Comparison of ENCODE assay signal across 8 cellular contexts in the genomic region with DNA sequence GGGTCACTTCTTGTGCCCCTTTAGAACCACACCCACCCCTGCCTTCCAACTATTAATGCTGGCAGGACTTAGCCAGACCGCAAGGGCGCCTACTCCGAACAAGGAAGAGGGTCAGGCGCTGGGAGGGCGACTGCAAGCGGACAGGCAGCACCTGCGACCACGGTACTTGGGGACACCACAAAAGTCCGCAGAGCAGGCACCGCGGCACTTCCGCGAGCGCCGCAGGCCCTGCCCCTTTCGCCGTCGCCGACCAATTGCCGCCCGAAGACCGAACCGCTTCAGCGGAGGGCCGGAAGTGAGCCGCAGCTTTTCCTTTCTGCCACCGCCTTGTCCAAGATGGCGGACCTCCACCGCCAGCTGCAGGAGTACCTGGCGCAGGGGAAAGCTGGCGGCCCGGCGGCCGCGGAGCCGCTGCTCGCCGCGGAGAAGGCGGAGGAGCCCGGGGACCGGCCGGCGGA. TPM values are rescaled to one million over a fixed set of nuclear protein-coding genes. Genes with fewer than 3 reads are reported as not detected.
DNase-seq lines count a peak whose midpoint lies in the region; ATAC-seq and TF ChIP-seq lines count a peak whose summit lies in the region.

A gene with protein sequence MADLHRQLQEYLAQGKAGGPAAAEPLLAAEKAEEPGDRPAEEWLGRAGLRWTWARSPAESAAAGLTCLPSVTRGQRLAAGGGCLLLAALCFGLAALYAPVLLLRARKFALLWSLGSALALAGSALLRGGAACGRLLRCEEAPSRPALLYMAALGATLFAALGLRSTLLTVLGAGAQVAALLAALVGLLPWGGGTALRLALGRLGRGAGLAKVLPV (plus strand): TSS at position 305 of the 458 bp plus-strand sequence. CDS start 32 bp downstream, at position 337.

- H3K36me3 Mint-ChIP-seq in activated naive CD4-positive, alpha-beta T cell treated with anti-CD3 and anti-CD28 coated beads, Interleukin-2, amount 50 U/mL, for 72 hours = peaks cover 11 to 26% of the 10 kb centered on the region in 2 donors
- peaks cover 16% of the 10 kb centered on the region for H3K36me3 Mint-ChIP-seq in osteocyte (ENCODE audit: unreplicated experiment)

- no peaks in the 10 kb centered on the region for H3K9me2 ChIP-seq in SK-N-SH

- peak within 1 kb of the TSS; percentile 97 for H3K4me2 ChIP-seq in SK-N-SH

- peak within 1 kb of the TSS; percentile 88 for H3K4me3 Mint-ChIP-seq in osteocyte (ENCODE audit: unreplicated experiment)

- POLR2A ChIA-PET in SK-N-SH (lab: Yijun Ruan, JAX) = interaction anchor here (0.6 to 1.3 kb wide), 5 partner anchors 9 to 175 kb away, joined by 3 to 7 read pairs (median 5); a partner anchor contains a TSS

- peaks cover 39% of the 10 kb centered on the region for H3K4me1 Mint-ChIP-seq in osteocyte (ENCODE audit: unreplicated experiment)

- TF ChIP-seq EP300 in SK-N-SH (IDR thresholded peaks at IDR 0.05; ENCODE audit: borderline replicate concordance in 1 of 2, low read depth in 1 of 2, low read length in 1 of 2) = no peak

- H3K36me3 ChIP-seq in SK-N-SH (replicated peaks in 1 of 2; ENCODE audit: control insufficient read depth in 1 of 2, insufficient read depth in 2 of 2, low read length in 1 of 2) (peaks cover 21 to 37% of the 10 kb centered on the region in 2 experiments), thoracic aorta (no peaks in the 10 kb centered on the region)

- intact Hi-C loops in head of caudate nucleus (cut with DNase I) = loop anchor here (5.0 kb wide), 2 partner anchors 54 to 174 kb away; a partner anchor contains a TSS

- CTCF ChIA-PET in SK-N-SH (lab: Yijun Ruan, JAX) = interaction anchor here (0.7 to 4.8 kb wide), 2 partner anchors 51 to 110 kb away, joined by 3 to 19 read pairs; no protein-coding TSS in a partner anchor

- H3F3A ChIP-seq in SK-N-SH (replicated peaks; ENCODE audit: insufficient read depth) = peaks cover 24% of the 10 kb centered on the region

- H3K27me3 Mint-ChIP-seq in osteocyte (ENCODE audit: unreplicated experiment) = no peaks in the 10 kb centered on the region

- H3K79me2 ChIP-seq in SK-N-SH (ENCODE audit: insufficient read depth) = peaks cover 30% of the 10 kb centered on the region

- ATAC-seq in HG02642 (IDR thresholded peaks at IDR 0.05; ENCODE audit: poor library complexity, unreplicated experiment) = peak; percentile 79
- peak; percentile 83 to 87 for ATAC-seq in activated naive CD4-positive, alpha-beta T cell treated with anti-CD3 and anti-CD28 coated beads, Interleukin-2, amount 50 U/mL, for 72 hours
- ATAC-seq in thoracic aorta (ENCODE audit: insufficient number of reproducible peaks, low FRiP score, low read depth) = peak; percentile 74

- no CpG with 5 or more reads among the region's 44 CpGs for WGBS in SK-N-SH (ENCODE audit: low lambda C conversion rate)

- DNase-seq in GM12864 (ENCODE audit: low read depth) (peak; percentile 87), NCI-H1092 treated with DMSO at 0.1 percent for 48 hours (lab: John Stamatoyannopoulos, UW) (peak; percentile 89), SK-N-SH (peak; percentile 95), head of caudate nucleus (peak; percentile 79 to 96 (median 93)), osteocyte (ENCODE audit: extremely low spot score, unreplicated experiment) (peak; percentile 96), thoracic aorta (ENCODE audit: low spot score) (peak; percentile 54)
- peak; percentile 86 to 95 for DNase-seq in activated naive CD4-positive, alpha-beta T cell treated with anti-CD3 and anti-CD28 coated beads, Interleukin-2, amount 50 U/mL, for 72 hours (ENCODE audit: low spot score in 2 of 2)

- peak within 1 kb of the TSS; percentile 82 for H2AFZ ChIP-seq in SK-N-SH (ENCODE audit: low read depth)

- no peaks in the 10 kb centered on the region for H4K20me1 ChIP-seq in SK-N-SH (ENCODE audit: insufficient read depth)

- H3K27ac ChIP-seq in SK-N-SH (ENCODE audit: low read depth in 2 of 2, low read length in 1 of 2) = peak within 1 kb of the TSS; percentile 64 to 95
- peak within 1 kb of the TSS; percentile 85 to 96 for H3K27ac ChIP-seq in thoracic aorta

- H3K27ac Mint-ChIP-seq in activated naive CD4-positive, alpha-beta T cell treated with anti-CD3 and anti-CD28 coated beads, Interleukin-2, amount 50 U/mL, for 72 hours = peak within 1 kb of the TSS; percentile 92 to 95
- H3K27ac Mint-ChIP-seq in osteocyte (ENCODE audit: unreplicated experiment) = peak within 1 kb of the TSS; percentile 96

- H3K4me1 ChIP-seq in SK-N-SH (ENCODE audit: control insufficient read depth in 1 of 2, insufficient read depth in 2 of 2, low read depth in 1 of 2, low read length in 1 of 2) (peaks cover 6 to 16% of the 10 kb centered on the region in 2 experiments; a peak in 3 of 4 replicates), thoracic aorta (ENCODE audit: control insufficient read depth in 1 of 2, low read depth in 2 of 2) (peaks cover 25 to 51% of the 10 kb centered on the region in 2 donors)

- H3K9me3 ChIP-seq in SK-N-SH = no peaks in the 10 kb centered on the region
- no peaks in the 10 kb centered on the region for H3K9me3 ChIP-seq in thoracic aorta

- no peaks in the 10 kb centered on the region for H3K9me3 Mint-ChIP-seq in activated naive CD4-positive, alpha-beta T cell treated with anti-CD3 and anti-CD28 coated beads, Interleukin-2, amount 50 U/mL, for 72 hours
- no peaks in the 10 kb centered on the region for H3K9me3 Mint-ChIP-seq in osteocyte (ENCODE audit: unreplicated experiment)

- TF ChIP-seq RAD21 in SK-N-SH (IDR thresholded peaks at IDR 0.05; ENCODE audit: low read length) = no peak

- H3K27me3 ChIP-seq in SK-N-SH (ENCODE audit: insufficient read depth) = no peaks in the 10 kb centered on the region
- no peaks in the 10 kb centered on the region for H3K27me3 ChIP-seq in thoracic aorta (replicated peaks; ENCODE audit: insufficient read depth)

- TF ChIP-seq CTCF in GM12864 (IDR thresholded peaks at IDR 0.05; ENCODE audit: low read depth, low read length, missing control alignments) (no peak), SK-N-SH (IDR thresholded peaks at IDR 0.05) (no peak), osteocyte (IDR thresholded peaks at IDR 0.05) (no peak), thoracic aorta (IDR thresholded peaks at IDR 0.05) (no peak)

- H3K4me3 ChIP-seq in GM12864 (ENCODE audit: low read depth, low read length) (peak within 1 kb of the TSS; percentile 60), SK-N-SH (ENCODE audit: low read depth in 2 of 2, low read length in 1 of 2) (peak within 1 kb of the TSS; percentile 60 to 81), thoracic aorta (peak within 1 kb of the TSS; percentile 84)

- H3K9ac ChIP-seq in SK-N-SH = peak within 1 kb of the TSS; percentile 75

TF ChIP-seq in SK-N-SH, 30 proteins besides CTCF, POLR2A, EP300 and RAD21 (continues in another document):
- TF ChIP-seq RCOR1 (IDR thresholded peaks at IDR 0.05; ENCODE audit: low read length) (peak; percentile 21; the same call in 1 of the 2 replicates), YY1 (IDR thresholded peaks at IDR 0.05; ENCODE audit: low read depth) (peak; percentile 94), FOXM1 (IDR thresholded peaks at IDR 0.05; ENCODE audit: low read depth) (no peak), CHD2 (IDR thresholded peaks at IDR 0.05; ENCODE audit: low read length, partially characterized antibody) (peak; percentile 65), GABPA (IDR thresholded peaks at IDR 0.05; ENCODE audit: low read depth) (peak; percentile 79), EZH2phosphoT487 (IDR thresholded peaks at IDR 0.05; ENCODE audit: borderline replicate concordance, low read depth) (no peak), MXI1 (IDR thresholded peaks at IDR 0.05; ENCODE audit: low read depth, low read length) (peak; percentile 29; the same call in 1 of the 2 replicates)
- TF ChIP-seq, protein P1, sequence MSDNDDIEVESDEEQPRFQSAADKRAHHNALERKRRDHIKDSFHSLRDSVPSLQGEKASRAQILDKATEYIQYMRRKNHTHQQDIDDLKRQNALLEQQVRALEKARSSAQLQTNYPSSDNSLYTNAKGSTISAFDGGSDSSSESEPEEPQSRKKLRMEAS (IDR thresholded peaks at IDR 0.05; ENCODE audit: low read depth) = 0 out of 2 replicates have a peak, but pooled peaks have one; percentile 13
- TF ChIP-seq, protein P2, sequence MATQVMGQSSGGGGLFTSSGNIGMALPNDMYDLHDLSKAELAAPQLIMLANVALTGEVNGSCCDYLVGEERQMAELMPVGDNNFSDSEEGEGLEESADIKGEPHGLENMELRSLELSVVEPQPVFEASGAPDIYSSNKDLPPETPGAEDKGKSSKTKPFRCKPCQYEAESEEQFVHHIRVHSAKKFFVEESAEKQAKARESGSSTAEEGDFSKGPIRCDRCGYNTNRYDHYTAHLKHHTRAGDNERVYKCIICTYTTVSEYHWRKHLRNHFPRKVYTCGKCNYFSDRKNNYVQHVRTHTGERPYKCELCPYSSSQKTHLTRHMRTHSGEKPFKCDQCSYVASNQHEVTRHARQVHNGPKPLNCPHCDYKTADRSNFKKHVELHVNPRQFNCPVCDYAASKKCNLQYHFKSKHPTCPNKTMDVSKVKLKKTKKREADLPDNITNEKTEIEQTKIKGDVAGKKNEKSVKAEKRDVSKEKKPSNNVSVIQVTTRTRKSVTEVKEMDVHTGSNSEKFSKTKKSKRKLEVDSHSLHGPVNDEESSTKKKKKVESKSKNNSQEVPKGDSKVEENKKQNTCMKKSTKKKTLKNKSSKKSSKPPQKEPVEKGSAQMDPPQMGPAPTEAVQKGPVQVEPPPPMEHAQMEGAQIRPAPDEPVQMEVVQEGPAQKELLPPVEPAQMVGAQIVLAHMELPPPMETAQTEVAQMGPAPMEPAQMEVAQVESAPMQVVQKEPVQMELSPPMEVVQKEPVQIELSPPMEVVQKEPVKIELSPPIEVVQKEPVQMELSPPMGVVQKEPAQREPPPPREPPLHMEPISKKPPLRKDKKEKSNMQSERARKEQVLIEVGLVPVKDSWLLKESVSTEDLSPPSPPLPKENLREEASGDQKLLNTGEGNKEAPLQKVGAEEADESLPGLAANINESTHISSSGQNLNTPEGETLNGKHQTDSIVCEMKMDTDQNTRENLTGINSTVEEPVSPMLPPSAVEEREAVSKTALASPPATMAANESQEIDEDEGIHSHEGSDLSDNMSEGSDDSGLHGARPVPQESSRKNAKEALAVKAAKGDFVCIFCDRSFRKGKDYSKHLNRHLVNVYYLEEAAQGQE (IDR thresholded peaks at IDR 0.05; ENCODE audit: low read depth, low read length) = peak; percentile 43; the same call in 1 of the 2 replicates

RNA-seq across cellular contexts. Expression of the gene that starts here (rescaled TPM):
- polyA plus RNA-seq in SK-N-SH (2012; rRNA removed) = 3.2 and 3.9 TPM in 2 replicates
- polyA plus RNA-seq in SK-N-SH (2012; cell fraction: cytosol; rRNA removed) = 3.9 and 4.8 TPM in 2 replicates
- polyA plus RNA-seq in SK-N-SH (2012; cell fraction: nucleus; rRNA removed) = 1.5 and 2.2 TPM in 2 replicates
- total RNA-seq in activated naive CD4-positive, alpha-beta T cell treated with anti-CD3 and anti-CD28 coated beads, Interleukin-2, amount 50 U/mL, for 72 hours = 1 to 10 TPM; 2.6 to 3.5 TPM
- total RNA-seq in osteocyte = 7.5 and 8.4 TPM in 2 replicates
- total RNA-seq in thoracic aorta = 1 to 10 TPM; 7.1 to 9.5 TPM

Comparison
In these comparisons a context has a peak if more than half of its experiments do, and no peak if none do; other contexts are left out.
1. Peak in every context shown above with its lines: DNase-seq, ATAC-seq, H3K4me3 ChIP-seq and H3K27ac ChIP-seq.